Comparison of ENCODE assay signal across 13 cellular contexts in the genomic region with DNA sequence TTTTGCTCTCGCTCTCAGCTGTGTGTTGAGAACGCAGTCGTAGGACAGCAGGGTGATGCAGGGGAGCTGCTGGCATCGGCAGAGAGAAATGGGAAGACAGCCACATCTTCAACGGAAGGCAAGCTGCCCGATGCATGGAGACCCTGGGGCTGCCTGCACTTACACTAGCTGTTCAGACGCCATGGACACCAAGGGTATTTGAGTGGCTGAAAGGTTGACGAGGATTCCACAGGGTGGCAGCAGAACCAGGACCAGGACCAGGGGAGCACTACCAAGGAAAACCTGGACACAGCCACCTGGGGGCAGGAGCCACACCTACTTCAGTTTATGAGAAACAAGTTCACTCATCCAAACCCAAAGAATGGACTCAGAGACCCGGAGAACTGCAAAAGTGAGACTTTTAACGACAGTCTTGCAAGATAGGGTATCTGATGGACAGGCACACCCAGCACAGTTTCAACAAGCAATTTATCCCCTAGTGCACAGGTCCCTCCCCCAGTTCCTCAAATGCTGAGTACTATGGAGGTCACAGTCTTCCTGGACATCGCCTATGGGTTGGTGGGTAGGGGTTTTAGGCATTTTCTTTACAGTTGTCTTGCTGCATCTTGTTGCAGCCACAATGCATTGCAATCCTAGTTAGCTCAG. TPM values are rescaled to one million over a fixed set of nuclear protein-coding genes. Genes with fewer than 3 reads are reported as not detected.
A peak's percentile ranks its signal among the peaks of the same experiment; 100 is the strongest.
DNase-seq lines count a peak whose midpoint lies in the region; ATAC-seq and TF ChIP-seq lines count a peak whose summit lies in the region.
"Had no signal": no experiment of that assay in that cellular context is flagged by ENCODE, and none has a peak within 500 bp of the region (broad histone marks: within the 10 kb centered on the region; RNA-seq: fewer than 3 reads in every experiment).

No MANE protein-coding gene starts in this region.

- CTCF ChIA-PET in activated CD4-positive, alpha-beta T cell treated with anti-CD3 and anti-CD28 coated beads for 36 hours (lab: Charles Lee), result interaction anchor here (0.7 to 1.1 kb wide), 2 partner anchors 9 to 11 kb away, joined by 3 read pairs; no protein-coding TSS in a partner anchor
- CTCF ChIA-PET in CD4-positive, alpha-beta memory T cell (lab: Charles Lee; ENCODE audit: partially characterized antibody), result no interaction called here

- no peaks in the 10 kb centered on the region for H3K27me3 ChIP-seq in CD4-positive, alpha-beta memory T cell (ENCODE audit: insufficient read depth, low read length)
- H3K27me3 ChIP-seq: vagina had no signal

- H3K9me3 Mint-ChIP-seq in activated CD4-positive, alpha-beta T cell treated with anti-CD3 and anti-CD28 coated beads for 36 hours (ENCODE audit: low read depth), result no peaks in the 10 kb centered on the region
- H3K9me3 Mint-ChIP-seq in progenitor cell of endocrine pancreas (ENCODE audit: low read depth), result no peaks in the 10 kb centered on the region
- no peaks in the 10 kb centered on the region for H3K9me3 Mint-ChIP-seq in endothelial cell (ENCODE audit: unreplicated experiment)
- peaks cover 0 to under 1% (median 0%) of the 10 kb centered on the region in 8 donors for H3K9me3 Mint-ChIP-seq in CD4-positive, alpha-beta memory T cell

- H3K4me3 Mint-ChIP-seq in activated CD4-positive, alpha-beta T cell treated with anti-CD3 and anti-CD28 coated beads for 36 hours, result no peak overlapping the region
- H3K4me3 Mint-ChIP-seq in progenitor cell of endocrine pancreas (ENCODE audit: low read depth) (no peak overlapping the region), endothelial cell (ENCODE audit: unreplicated experiment) (no peak overlapping the region)
- H3K4me3 Mint-ChIP-seq in CD4-positive, alpha-beta memory T cell, result peak overlapping the region in 1 of 8 donors; percentile 63

- no peaks in the 10 kb centered on the region for H3K9me3 ChIP-seq in CD4-positive, alpha-beta memory T cell (ENCODE audit: control insufficient read depth in 1 of 2, low read length in 2 of 2)
- H3K9me3 ChIP-seq: vagina had no signal

- no peak for DNase-seq in activated CD4-positive, alpha-beta T cell treated with anti-CD3 and anti-CD28 coated beads for 36 hours
- no peak for DNase-seq in activated CD4-positive, alpha-beta T cell treated with anti-CD3 and anti-CD28 coated beads for 1 hour
- peak; percentile 58 for DNase-seq in NCI-H446 treated with DMSO at 0.1 percent for 48 hours (lab: John Stamatoyannopoulos, UW)
- DNase-seq in cerebellum (ENCODE audit: low spot score), result peak; percentile 73
- no peak for DNase-seq in progenitor cell of endocrine pancreas (ENCODE audit: low spot score, unreplicated experiment)
- no peak for DNase-seq in cortex of kidney (lab: John Stamatoyannopoulos, UW)
- DNase-seq in endothelial cell (ENCODE audit: low spot score), result no peak
- DNase-seq in CD4-positive, alpha-beta memory T cell, result no peak
- DNase-seq: head of caudate nucleus, MV-4-11 had no signal

- no peaks in the 10 kb centered on the region for H3K4me1 Mint-ChIP-seq in activated CD4-positive, alpha-beta T cell treated with anti-CD3 and anti-CD28 coated beads for 36 hours
- H3K4me1 Mint-ChIP-seq in progenitor cell of endocrine pancreas (ENCODE audit: low read depth) (no peaks in the 10 kb centered on the region), endothelial cell (ENCODE audit: unreplicated experiment) (no peaks in the 10 kb centered on the region)
- H3K4me1 Mint-ChIP-seq in CD4-positive, alpha-beta memory T cell, result no peaks in the 10 kb centered on the region

- peaks cover 2% of the 10 kb centered on the region for H3K27me3 Mint-ChIP-seq in activated CD4-positive, alpha-beta T cell treated with anti-CD3 and anti-CD28 coated beads for 36 hours
- H3K27me3 Mint-ChIP-seq in progenitor cell of endocrine pancreas (peaks cover 13% of the 10 kb centered on the region), endothelial cell (ENCODE audit: unreplicated experiment) (no peaks in the 10 kb centered on the region)
- H3K27me3 Mint-ChIP-seq in CD4-positive, alpha-beta memory T cell, result peaks cover 3 to 5% of the 10 kb centered on the region in 2 donors

- H3K27ac ChIP-seq in CD4-positive, alpha-beta memory T cell (ENCODE audit: low read depth, low read length), result no peak overlapping the region
- H3K27ac ChIP-seq: vagina had no signal

- POLR2A ChIA-PET in activated CD4-positive, alpha-beta T cell treated with anti-CD3 and anti-CD28 coated beads for 36 hours (lab: Charles Lee), result no interaction called here
- POLR2A ChIA-PET in CD4-positive, alpha-beta memory T cell (lab: Charles Lee; ENCODE audit: partially characterized antibody), result no interaction called here

- no peak overlapping the region for H3K4me3 ChIP-seq in CD4-positive, alpha-beta memory T cell (ENCODE audit: low read length in 2 of 2)
- H3K4me3 ChIP-seq: vagina had no signal

- H3K36me3 Mint-ChIP-seq in activated CD4-positive, alpha-beta T cell treated with anti-CD3 and anti-CD28 coated beads for 36 hours (ENCODE audit: low read depth), result no peaks in the 10 kb centered on the region
- H3K36me3 Mint-ChIP-seq in progenitor cell of endocrine pancreas (ENCODE audit: insufficient read depth) (no peaks in the 10 kb centered on the region), endothelial cell (ENCODE audit: low read depth, unreplicated experiment) (no peaks in the 10 kb centered on the region)
- H3K36me3 Mint-ChIP-seq in CD4-positive, alpha-beta memory T cell, result no peaks in the 10 kb centered on the region

- TF ChIP-seq CTCF in progenitor cell of endocrine pancreas (IDR thresholded peaks at IDR 0.05; ENCODE audit: unreplicated experiment), result peak; percentile 25
- no peak for TF ChIP-seq CTCF in endothelial cell (IDR thresholded peaks at IDR 0.05; ENCODE audit: unreplicated experiment)

- intact Hi-C loops in activated CD4-positive, alpha-beta T cell treated with anti-CD3 and anti-CD28 coated beads for 36 hours (cut with DNase I, micrococcal nuclease), result no loop called here
- intact Hi-C loops in CD4-positive, alpha-beta memory T cell (cut with micrococcal nuclease), result no loop called here

- no peak overlapping the region for H3K27ac Mint-ChIP-seq in activated CD4-positive, alpha-beta T cell treated with anti-CD3 and anti-CD28 coated beads for 36 hours
- H3K27ac Mint-ChIP-seq in progenitor cell of endocrine pancreas (no peak overlapping the region), endothelial cell (ENCODE audit: unreplicated experiment) (no peak overlapping the region)
- H3K27ac Mint-ChIP-seq in CD4-positive, alpha-beta memory T cell, result no peak overlapping the region

- H3K4me1 ChIP-seq in CD4-positive, alpha-beta memory T cell (ENCODE audit: insufficient read depth, low read length), result no peaks in the 10 kb centered on the region
- H3K4me1 ChIP-seq: vagina had no signal

- no peaks in the 10 kb centered on the region for H3K36me3 ChIP-seq in CD4-positive, alpha-beta memory T cell (ENCODE audit: insufficient read depth, low read length)
- H3K36me3 ChIP-seq: vagina had no signal

- ATAC-seq in activated CD4-positive, alpha-beta T cell treated with anti-CD3 and anti-CD28 coated beads for 36 hours, result peak; percentile 47
- ATAC-seq: sciatic nerve had no signal

RNA-seq across cellular contexts. Expression of a gene that starts 56.3 kb away (rescaled TPM):
- 10 to 100 TPM; 34.3 to 41.5 TPM for total RNA-seq in activated CD4-positive, alpha-beta T cell treated with anti-CD3 and anti-CD28 coated beads for 36 hours
- 38.0 TPM for total RNA-seq in cerebellum
- total RNA-seq in progenitor cell of endocrine pancreas, result 85.1 and 89.2 TPM in 2 replicates
- total RNA-seq in endothelial cell (ENCODE audit: unreplicated experiment), result 43.0 TPM
- 10 to 100 TPM; 90.2 to 94.3 TPM for total RNA-seq in CD4-positive, alpha-beta memory T cell
- 10 to 100 TPM; 42.1 to 45.8 TPM for polyA plus RNA-seq in CD4-positive, alpha-beta memory T cell

RNA-seq across cellular contexts. Expression of a gene that starts 57.2 kb away (rescaled TPM):
- total RNA-seq in activated CD4-positive, alpha-beta T cell treated with anti-CD3 and anti-CD28 coated beads for 36 hours, result not detected
- 0.18 TPM for total RNA-seq in cerebellum
- total RNA-seq in progenitor cell of endocrine pancreas, result not detected in 2 replicates
- total RNA-seq in endothelial cell (ENCODE audit: unreplicated experiment), result not detected
- not detected for total RNA-seq in CD4-positive, alpha-beta memory T cell
- not detected for polyA plus RNA-seq in CD4-positive, alpha-beta memory T cell
- total RNA-seq: mononuclear cell, sciatic nerve, vagina had no signal

Comparison
In these comparisons a context has a peak if more than half of its experiments do, and no peak if none do; other contexts are left out.
1. DNase-seq: peak in NCI-H446 treated with DMSO at 0.1 percent for 48 hours (single experiment) and cerebellum (single experiment); none in activated CD4-positive, alpha-beta T cell treated with anti-CD3 and anti-CD28 coated beads for 36 hours (single experiment), activated CD4-positive, alpha-beta T cell treated with anti-CD3 and anti-CD28 coated beads for 1 hour (single experiment), progenitor cell of endocrine pancreas (single experiment), cortex of kidney (single experiment), endothelial cell (single experiment) and CD4-positive, alpha-beta memory T cell (0 of 5).